In genomic region chr20:2633381-2633780, GRCh38 we compare ENCODE assay signal across 23 cellular contexts. TPM values are rescaled to one million over a fixed set of nuclear protein-coding genes. Genes with fewer than 3 reads are reported as not detected.
"Had no signal": no experiment of that assay in that cellular context is flagged by ENCODE, and none has a peak within 500 bp of the region (broad histone marks: within the 10 kb centered on the region; RNA-seq: fewer than 3 reads in every experiment).

No MANE protein-coding gene starts in this region.

- H3K4me3 ChIP-seq: K562, MG63 had no signal

- H3K9me3 ChIP-seq: MG63, SK-N-SH had no signal

- ATAC-seq: K562, Panc1, PC-3 had no signal

- FAIRE-seq: K562 had no signal

- H3K36me3 ChIP-seq: MG63 had no signal

- DNase-seq: Kasumi-1; MG63; NCI-H1092; NCI-H1105 treated with DMSO at 0.1 percent for 48 hours; NCI-H1417 treated with DMSO at 0.1 percent for 48 hours; NCI-H146; NCI-H1694 treated with DMSO at 0.1 percent for 48 hours; NCI-H1930; NCI-H2081; NCI-H2107; NCI-H2227 treated with DMSO at 0.1 percent for 48 hours; NCI-H524; NCI-H526 treated with DMSO at 0.1 percent for 48 hours; NCI-H748 treated with DMSO at 0.1 percent for 48 hours; NK-92 treated with Interleukin-12 subunit alpha and Interleukin-12 subunit beta, amount 100 ng/mL, for 24 hours; PC-3; SHP77; SK-N-SH had no signal

- H3K27ac ChIP-seq: KMS-11, RWPE1 had no signal

- H3K27me3 ChIP-seq: MG63 had no signal

RNA-seq across cellular contexts. Expression of gene EBF4, which starts 59.2 kb away (rescaled TPM):
- total RNA-seq: HT1080 had no signal
- polyA plus RNA-seq: K562 had no signal
